16 cellular contexts compared by ENCODE assay signal in the genomic region with DNA sequence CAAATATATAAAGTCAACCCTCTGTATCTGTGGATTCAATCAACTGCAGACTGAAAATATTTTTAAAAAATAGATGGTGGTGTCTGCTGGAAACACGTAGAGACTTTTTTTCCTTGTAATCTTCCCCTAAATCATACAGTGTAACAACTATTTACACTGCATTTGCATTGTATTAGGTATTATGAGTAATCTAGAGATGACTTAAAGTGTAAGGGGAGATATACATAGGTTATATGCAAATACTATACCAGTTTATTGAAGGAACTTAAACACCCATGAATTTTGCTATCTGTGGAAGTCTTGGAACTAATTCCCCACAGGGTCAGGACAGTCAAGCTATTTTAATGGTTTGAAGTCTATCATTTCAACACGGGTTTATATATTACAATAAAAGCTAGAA. TPM values are rescaled to one million over a fixed set of nuclear protein-coding genes. Genes with fewer than 3 reads are reported as not detected.
DNase-seq lines count a peak whose midpoint lies in the region; ATAC-seq and TF ChIP-seq lines count a peak whose summit lies in the region.
"Had no signal": no experiment of that assay in that cellular context is flagged by ENCODE, and none has a peak within 500 bp of the region (broad histone marks: within the 10 kb centered on the region; RNA-seq: fewer than 3 reads in every experiment).

No MANE protein-coding gene starts in this region.

- no peaks in the 10 kb centered on the region for H3K27me3 Mint-ChIP-seq in Caco-2 (ENCODE audit: insufficient read depth, unreplicated experiment)

- CTCF ChIA-PET in Caco-2 (lab: Charles Lee) = no interaction called here

- BruUV-seq in Caco-2 (replicated peaks; lab: Mats Ljungman, UMichigan) = no TSS peak

- no peak overlapping the region for H2AFZ ChIP-seq in Karpas-422 (ENCODE audit: low read length)

- H3K9me3 ChIP-seq in Karpas-422 (ENCODE audit: low read length) = no peaks in the 10 kb centered on the region
- no peaks in the 10 kb centered on the region for H3K9me3 ChIP-seq in Caco-2
- H3K9me3 ChIP-seq: SJCRH30, vagina had no signal

- H3K4me1 Mint-ChIP-seq in Caco-2 (ENCODE audit: low read depth, unreplicated experiment) = peaks cover 14% of the 10 kb centered on the region

- no peak for TF ChIP-seq CTCF in Caco-2 (IDR thresholded peaks at IDR 0.05; ENCODE audit: insufficient read depth in 1 of 2, low read depth in 1 of 2, low read length in 1 of 2, severe bottlenecking in 1 of 2, unreplicated experiment in 1 of 2)

- peaks cover 100% of the 10 kb centered on the region for H3K79me2 ChIP-seq in Karpas-422 (ENCODE audit: low read length)

- ATAC-seq in GM18517 (IDR thresholded peaks at IDR 0.05; ENCODE audit: unreplicated experiment) = peak; percentile 69
- peak; percentile 51 for ATAC-seq in GM21447 (IDR thresholded peaks at IDR 0.05; ENCODE audit: unreplicated experiment)
- ATAC-seq in HG02938 (IDR thresholded peaks at IDR 0.05; ENCODE audit: unreplicated experiment) = peak; percentile 64
- ATAC-seq: CD8-positive, alpha-beta T cell had no signal

- no peaks in the 10 kb centered on the region for H3K27me3 ChIP-seq in Karpas-422 (ENCODE audit: low read length)
- no peaks in the 10 kb centered on the region for H3K27me3 ChIP-seq in Caco-2 (replicated peaks; ENCODE audit: control insufficient read depth, insufficient read depth, low read length)
- H3K27me3 ChIP-seq: SJCRH30, vagina had no signal

- H3K36me3 ChIP-seq in Karpas-422 (ENCODE audit: insufficient read depth, low read length) (peaks cover 44% of the 10 kb centered on the region), Caco-2 (ENCODE audit: control insufficient read depth, insufficient read depth, low read length) (no peaks in the 10 kb centered on the region)

- H3K4me3 ChIP-seq in Karpas-422 (ENCODE audit: low read length) (no peak overlapping the region), Caco-2 (ENCODE audit: low read depth, low read length) (no peak overlapping the region)
- H3K4me3 ChIP-seq: SJCRH30, vagina had no signal

- H3K4me1 ChIP-seq in Karpas-422 (ENCODE audit: low read length) (peaks cover 45% of the 10 kb centered on the region), Caco-2 (no peaks in the 10 kb centered on the region)
- H3K4me1 ChIP-seq: SJCRH30 had no signal

- DNase-seq in Karpas-422 = no peak
- no peak for DNase-seq in Caco-2
- DNase-seq in NCI-H82 treated with DMSO at 0.1 percent for 48 hours (lab: John Stamatoyannopoulos, UW; ENCODE audit: unreplicated experiment) = no peak
- DNase-seq in cerebellar cortex (ENCODE audit: low spot score) = no peak
- no peak for DNase-seq in DMS153 treated with DMSO at 0.1 percent for 48 hours (lab: John Stamatoyannopoulos, UW; ENCODE audit: unreplicated experiment)
- DNase-seq: activated gamma-delta T cell; anterior cingulate cortex; CD8-positive, alpha-beta T cell; NCI-H1930; NCI-H510A treated with DMSO at 0.1 percent for 48 hours; SJCRH30 had no signal

- no peaks in the 10 kb centered on the region for H3K9me2 ChIP-seq in Karpas-422 (replicated peaks; ENCODE audit: insufficient read depth, low read length)

- no peak overlapping the region for H3K4me3 Mint-ChIP-seq in Caco-2 (ENCODE audit: unreplicated experiment)
- H3K4me3 Mint-ChIP-seq: CD8-positive, alpha-beta T cell; mesothelial cell of epicardium had no signal

- H3K36me3 Mint-ChIP-seq in Caco-2 (ENCODE audit: insufficient read depth, unreplicated experiment) = peaks cover 15% of the 10 kb centered on the region

- H3K27ac ChIP-seq in Karpas-422 (ENCODE audit: low read length) = peak overlapping the region; percentile 32
- H3K27ac ChIP-seq: SJCRH30, vagina had no signal

- H3K9ac ChIP-seq in Karpas-422 (ENCODE audit: low read length) = no peak overlapping the region

- H4K20me1 ChIP-seq in Karpas-422 (ENCODE audit: insufficient read depth, low read depth, low read length) = peaks cover 63% of the 10 kb centered on the region

- H3K27ac Mint-ChIP-seq in Caco-2 (ENCODE audit: unreplicated experiment) = no peak overlapping the region
- H3K27ac Mint-ChIP-seq: CD8-positive, alpha-beta T cell had no signal

- no peaks in the 10 kb centered on the region for H3K9me3 Mint-ChIP-seq in Caco-2 (ENCODE audit: unreplicated experiment)
- H3K9me3 Mint-ChIP-seq: CD8-positive, alpha-beta T cell had no signal

- POLR2A ChIA-PET in Caco-2 (lab: Charles Lee) = no interaction called here

- intact Hi-C loops in Caco-2 (cut with micrococcal nuclease; ENCODE audit: unreplicated experiment) = no loop called here

- H3K4me2 ChIP-seq in Karpas-422 (ENCODE audit: low read depth, low read length, poor library complexity, severe bottlenecking) = peak overlapping the region; percentile 45

RNA-seq across cellular contexts. Expression of gene HDAC2, which starts 10.2 kb away (rescaled TPM):
- total RNA-seq in Karpas-422 (2014; rRNA removed; shearing (Covaris generic); ENCODE audit: low replicate concordance) = 74.7 and 120 TPM in 2 replicates
- 197 and 201 TPM in 2 replicates for total RNA-seq in Caco-2 (2022)
